1 cellular context compared by ENCODE assay signal in genomic region chr1:107056426-107057196, GRCh38.
TF ChIP-seq lines count a peak whose summit lies in the region.

Gene PRMT6, plus strand, starts transcription at chr1:107056674. Its CDS starts 42 bp downstream, at chr1:107056716.

TF ChIP-seq in GM12878, 131 proteins besides CTCF, POLR2A, EP300 and RAD21 (continued from another document and continues in another):
- TF ChIP-seq CUX1 (IDR thresholded peaks at IDR 0.05; ENCODE audit: insufficient replicate concordance, low read depth, low read length) (no peak), PML (IDR thresholded peaks at IDR 0.05; ENCODE audit: low read length) (peak; percentile 83), SMAD5 (IDR thresholded peaks at IDR 0.05; ENCODE audit: low read depth) (peak; percentile 69), RBBP5 (conservative IDR thresholded peaks at IDR 0.05) (no peak), PKNOX1 (IDR thresholded peaks at IDR 0.05) (no peak), TCF3 (IDR thresholded peaks at IDR 0.05; ENCODE audit: borderline replicate concordance, insufficient read depth, low read depth, low read length) (no peak), CREM (IDR thresholded peaks at IDR 0.05; ENCODE audit: low read depth) (peak; percentile 54; the same call in 1 of the 2 replicates), RAD51 (IDR thresholded peaks at IDR 0.05) (no peak), IRF5 (IDR thresholded peaks at IDR 0.05; ENCODE audit: borderline replicate concordance) (no peak), ZBTB40 (IDR thresholded peaks at IDR 0.05; ENCODE audit: borderline replicate concordance) (peak; percentile 66; the same call in 1 of the 2 replicates), ZNF622 (IDR thresholded peaks at IDR 0.05) (no peak), TAF1 (IDR thresholded peaks at IDR 0.05; ENCODE audit: borderline replicate concordance, low read depth, low read length) (peak; percentile 91; the same call in 1 of the 2 replicates), ZNF687 (IDR thresholded peaks at IDR 0.05) (0 out of 2 replicates have a peak, but pooled peaks have one; percentile 43), TBL1XR1 (IDR thresholded peaks at IDR 0.05; ENCODE audit: low read depth, low read length) (no peak), ZBED1 (IDR thresholded peaks at IDR 0.05; ENCODE audit: borderline replicate concordance) (0 out of 2 replicates have a peak, but pooled peaks have one; percentile 13), ASH2L (IDR thresholded peaks at IDR 0.05; ENCODE audit: borderline replicate concordance, low read depth) (no peak; the same call in 1 of the 2 replicates), ZNF207 (IDR thresholded peaks at IDR 0.05; ENCODE audit: borderline replicate concordance) (no peak), MEF2A (IDR thresholded peaks at IDR 0.05; ENCODE audit: insufficient read depth, low read depth, low read length) (no peak), SMC3 (IDR thresholded peaks at IDR 0.05; ENCODE audit: borderline replicate concordance, low read length) (no peak), USF1 (IDR thresholded peaks at IDR 0.05; ENCODE audit: borderline replicate concordance, extremely low read length, insufficient read depth, low read depth, low read length) (no peak), CBFB (IDR thresholded peaks at IDR 0.05; ENCODE audit: low read depth) (no peak), MAX (IDR thresholded peaks at IDR 0.05; ENCODE audit: low read depth, low read length) (no peak), CBX3 (IDR thresholded peaks at IDR 0.05; ENCODE audit: borderline replicate concordance, low read depth) (no peak), IRF4 (IDR thresholded peaks at IDR 0.05; ENCODE audit: low read depth, low read length) (no peak; the same call in 1 of the 2 replicates), NFYA (IDR thresholded peaks at IDR 0.05; ENCODE audit: borderline replicate concordance, low read depth, low read length) (no peak), BACH1 (IDR thresholded peaks at IDR 0.05; ENCODE audit: borderline replicate concordance) (0 out of 2 replicates have a peak, but pooled peaks have one; percentile 45), BCL11A (IDR thresholded peaks at IDR 0.05; ENCODE audit: low read depth, low read length) (no peak), POLR2AphosphoS5 (IDR thresholded peaks at IDR 0.05; ENCODE audit: low read length) (peak; percentile 70; the same call in 1 of the 2 replicates), KAT2A (conservative IDR thresholded peaks at IDR 0.05; ENCODE audit: control insufficient read depth, low read depth, low read length) (no peak), PAX8 (IDR thresholded peaks at IDR 0.05) (no peak), ZNF384 (IDR thresholded peaks at IDR 0.05; ENCODE audit: borderline replicate concordance, low read depth, low read length) (no peak), YBX1 (IDR thresholded peaks at IDR 0.05) (no peak), EZH2 (IDR thresholded peaks at IDR 0.05; ENCODE audit: borderline replicate concordance, control insufficient read depth, low read depth, low read length) (no peak), MTA3 (IDR thresholded peaks at IDR 0.05; ENCODE audit: borderline replicate concordance, low read length) (no peak), BRCA1 (IDR thresholded peaks at IDR 0.05; ENCODE audit: low read depth, low read length) (no peak), USF2 (IDR thresholded peaks at IDR 0.05; ENCODE audit: borderline replicate concordance, low read depth, low read length) (no peak), ZNF24 (IDR thresholded peaks at IDR 0.05) (no peak), SIX5 (IDR thresholded peaks at IDR 0.05; ENCODE audit: low read depth, low read length, severe bottlenecking) (peak; percentile 88), ATF7 (IDR thresholded peaks at IDR 0.05; ENCODE audit: low read depth) (no peak), SREBF2 (IDR thresholded peaks at IDR 0.05; ENCODE audit: low read length) (no peak), SMAD1 (IDR thresholded peaks at IDR 0.05; ENCODE audit: low read depth, partially characterized antibody) (no peak), CHD4 (IDR thresholded peaks at IDR 0.05) (no peak), SPI1 (IDR thresholded peaks at IDR 0.05; ENCODE audit: borderline replicate concordance, insufficient read depth, low read depth, low read length) (no peak), NR2C2 (IDR thresholded peaks at IDR 0.05; ENCODE audit: borderline replicate concordance, control insufficient read depth, insufficient read length, low read depth) (no peak), EED (IDR thresholded peaks at IDR 0.05; ENCODE audit: low read depth) (no peak), JUND (IDR thresholded peaks at IDR 0.05; ENCODE audit: low read depth, low read length) (no peak), NR2F1 (conservative IDR thresholded peaks at IDR 0.05) (0 out of 2 replicates have a peak, but pooled peaks have one; percentile 11), MXI1 (IDR thresholded peaks at IDR 0.05; ENCODE audit: low read depth, low read length) (peak; percentile 18; the same call in 1 of the 2 replicates), ZZZ3 (IDR thresholded peaks at IDR 0.05; ENCODE audit: control insufficient read depth, insufficient read length, low read depth) (no peak), ETV6 (conservative IDR thresholded peaks at IDR 0.05 in 1 of 2, IDR thresholded peaks at IDR 0.05 in 1 of 2; ENCODE audit: borderline replicate concordance in 1 of 2, low read depth in 1 of 2) (peak in 1 of 2 experiments; percentile 33; a peak in 1 of 4 replicates)
